In genomic region chr15:74782596-74783071, GRCh38 we compare ENCODE assay signal across 1 cellular context.
TF ChIP-seq lines count a peak whose summit lies in the region.

No MANE protein-coding gene starts in this region.

TF ChIP-seq in SK-N-SH, 30 proteins besides CTCF, POLR2A, EP300 and RAD21 (continued from another document):
- TF ChIP-seq USF2 (IDR thresholded peaks at IDR 0.05; ENCODE audit: borderline replicate concordance, low read depth, low read length) (no peak), NFIC (IDR thresholded peaks at IDR 0.05; ENCODE audit: borderline replicate concordance) (no peak), RFX5 (IDR thresholded peaks at IDR 0.05; ENCODE audit: low read length) (no peak)
